ENCODE assay signal across 16 cellular contexts in genomic region chr7:129690701-129691100, GRCh38.
DNase-seq lines count a peak whose midpoint lies in the region; ATAC-seq and TF ChIP-seq lines count a peak whose summit lies in the region.
"Had no signal": no experiment of that assay in that cellular context is flagged by ENCODE, and none has a peak within 500 bp of the region (broad histone marks: within the 10 kb centered on the region; RNA-seq: fewer than 3 reads in every experiment).

No MANE protein-coding gene starts in this region.

- no peaks in the 10 kb centered on the region for H3K79me2 ChIP-seq in osteoblast (ENCODE audit: insufficient read depth, low read length)

- ATAC-seq in HG03025 (IDR thresholded peaks at IDR 0.05; ENCODE audit: low FRiP score, unreplicated experiment) = no peak

- H3K4me3 ChIP-seq in breast epithelium = no peak overlapping the region
- no peak overlapping the region for H3K4me3 ChIP-seq in astrocyte of the cerebellum (ENCODE audit: low read depth, low read length)
- H3K4me3 ChIP-seq in osteoblast (ENCODE audit: insufficient read depth, low read length) = no peak overlapping the region

- CTCF ChIA-PET in MCF 10A (lab: Yijun Ruan, JAX) = no interaction called here

- no peak overlapping the region for H2AFZ ChIP-seq in osteoblast (ENCODE audit: low read length)

- TF ChIP-seq CTCF in MCF 10A (IDR thresholded peaks at IDR 0.05; ENCODE audit: unreplicated experiment) = no peak
- TF ChIP-seq CTCF in breast epithelium (IDR thresholded peaks at IDR 0.05) = no peak
- TF ChIP-seq CTCF in astrocyte of the cerebellum (IDR thresholded peaks at IDR 0.05; ENCODE audit: low read depth, low read length, missing control alignments) = no peak
- TF ChIP-seq CTCF in osteoblast (IDR thresholded peaks at IDR 0.05; ENCODE audit: extremely low read depth, low read depth, low read length) = no peak

- H3K36me3 Mint-ChIP-seq in MCF 10A (ENCODE audit: insufficient read depth, unreplicated experiment) = peaks cover 21% of the 10 kb centered on the region

- no peaks in the 10 kb centered on the region for H4K20me1 ChIP-seq in osteoblast (ENCODE audit: insufficient read depth, low read length)

- H3K27me3 Mint-ChIP-seq in MCF 10A (ENCODE audit: insufficient read depth, unreplicated experiment) = no peaks in the 10 kb centered on the region
- H3K27me3 Mint-ChIP-seq: CD4-positive, alpha-beta T cell had no signal

- TSS peak; percentile 19 for BruUV-seq in MCF 10A (replicated peaks; lab: Mats Ljungman, UMichigan)

- no peak overlapping the region for H3K4me2 ChIP-seq in osteoblast (ENCODE audit: insufficient read depth, low read length)

- no peak overlapping the region for H3K27ac Mint-ChIP-seq in MCF 10A (ENCODE audit: low read depth, unreplicated experiment)
- H3K27ac Mint-ChIP-seq: CD4-positive, alpha-beta T cell; H9 had no signal

- H3K9me3 ChIP-seq in breast epithelium (no peaks in the 10 kb centered on the region), osteoblast (ENCODE audit: low read depth, low read length) (no peaks in the 10 kb centered on the region)
- H3K9me3 ChIP-seq: BE2C had no signal

- no peak overlapping the region for H3K27ac ChIP-seq in breast epithelium
- peak overlapping the region; percentile 71 for H3K27ac ChIP-seq in epithelial cell of prostate
- H3K27ac ChIP-seq in osteoblast (ENCODE audit: low read depth, low read length) = no peak overlapping the region

- in situ Hi-C loops in astrocyte of the cerebellum (cut with HindIII; ENCODE audit: low sequenced_read_pairs) = loop anchor here (5.0 to 25.0 kb wide), 2 partner anchors 107 to 322 kb away; no protein-coding TSS in a partner anchor

- DNase-seq in MCF 10A (ENCODE audit: unreplicated experiment) (peak; percentile 27), breast epithelium (ENCODE audit: low spot score in 2 of 2) (no peak), astrocyte of the cerebellum (ENCODE audit: low read depth) (peak; percentile 26), epithelial cell of prostate (ENCODE audit: low read depth, low spot score) (no peak), NCI-H1417 treated with DMSO at 0.1 percent for 48 hours (lab: John Stamatoyannopoulos, UW) (no peak), osteoblast (ENCODE audit: insufficient read length, low spot score, missing footprints) (no peak), NCI-H524 treated with DMSO at 0.1 percent for 48 hours (lab: John Stamatoyannopoulos, UW) (no peak)
- DNase-seq: 8988T; BE2C; CD4-positive, alpha-beta T cell; H9; KG1; NCI-H1092 treated with DMSO at 0.1 percent for 48 hours; NCI-H1694 treated with DMSO at 0.1 percent for 48 hours; OCI-M1 had no signal

- intact Hi-C loops in MCF 10A (cut with micrococcal nuclease) (no loop called here), breast epithelium (cut with DNase I; ENCODE audit: low total_unique reads) (no loop called here)

- no peak for TF ChIP-seq POLR2A in breast epithelium (IDR thresholded peaks at IDR 0.05)

- peaks cover 21% of the 10 kb centered on the region for H3K4me1 Mint-ChIP-seq in MCF 10A (ENCODE audit: insufficient read depth, unreplicated experiment)

- POLR2A ChIA-PET in MCF 10A (lab: Yijun Ruan, JAX) = interaction anchor here (1.1 kb wide), 2 partner anchors 54 to 88 kb away, joined by 4 read pairs; no protein-coding TSS in a partner anchor

- no peaks in the 10 kb centered on the region for H3K36me3 ChIP-seq in breast epithelium
- peaks cover 7% of the 10 kb centered on the region for H3K36me3 ChIP-seq in osteoblast (ENCODE audit: insufficient read depth, low read length)

- H3K27me3 ChIP-seq in breast epithelium (no peaks in the 10 kb centered on the region), osteoblast (ENCODE audit: insufficient read depth, low read length) (no peaks in the 10 kb centered on the region)
- H3K27me3 ChIP-seq: BE2C had no signal

- H3K4me3 Mint-ChIP-seq in MCF 10A (ENCODE audit: unreplicated experiment) = no peak overlapping the region
- H3K4me3 Mint-ChIP-seq: CD4-positive, alpha-beta T cell; H9 had no signal

- no peaks in the 10 kb centered on the region for H3K9me3 Mint-ChIP-seq in MCF 10A (ENCODE audit: unreplicated experiment)
- H3K9me3 Mint-ChIP-seq: CD4-positive, alpha-beta T cell; H9 had no signal

- H3K4me1 ChIP-seq in breast epithelium (no peaks in the 10 kb centered on the region), osteoblast (ENCODE audit: insufficient read depth, low read length) (no peaks in the 10 kb centered on the region)
- H3K4me1 ChIP-seq: BE2C had no signal

Comparison
In these comparisons a context has a peak if more than half of its experiments do, and no peak if none do; other contexts are left out.
1. DNase-seq: peak in MCF 10A (single experiment) and astrocyte of the cerebellum (single experiment); none in breast epithelium (0 of 2), epithelial cell of prostate (single experiment), NCI-H1417 treated with DMSO at 0.1 percent for 48 hours (single experiment), osteoblast (single experiment) and NCI-H524 treated with DMSO at 0.1 percent for 48 hours (single experiment).